9 cellular contexts compared by ENCODE assay signal in genomic region chr5:177592010-177592834, GRCh38. TPM values are rescaled to one million over a fixed set of nuclear protein-coding genes. Genes with fewer than 3 reads are reported as not detected.
DNase-seq lines count a peak whose midpoint lies in the region; ATAC-seq, FAIRE-seq and TF ChIP-seq lines count a peak whose summit lies in the region.
"Had no signal": no experiment of that assay in that cellular context is flagged by ENCODE, and none has a peak within 500 bp of the region (broad histone marks: within the 10 kb centered on the region; RNA-seq: fewer than 3 reads in every experiment).

Gene TMED9, plus strand, starts transcription at chr5:177592203. Its CDS starts 12 bp downstream, at chr5:177592215.

- peak; percentile 34 for FAIRE-seq in HepG2 (lab: Jason Lieb, UNC)
- FAIRE-seq: endometrium had no signal

- H3K4me3 ChIP-seq in HepG2 (replicated peaks in 1 of 3; ENCODE audit: insufficient read depth in 1 of 3, low read depth in 2 of 3, low read length in 3 of 3) = peak within 1 kb of the TSS; percentile 93 to 97 (median 95)

- TF ChIP-seq RAD21 in HepG2 (CRISPR knock-in tag; IDR thresholded peaks at IDR 0.05) = no peak; the same call in 1 of the 2 replicates

- intact Hi-C loops in HepG2 (cut with micrococcal nuclease; ENCODE audit: unreplicated experiment) = loop anchor here (5.0 kb wide), 1 partner anchor 45 kb away; no protein-coding TSS in a partner anchor

- peaks cover 41% of the 10 kb centered on the region for H3K4me1 ChIP-seq in HepG2 (ENCODE audit: insufficient read depth, low read length)

- H3K36me3 ChIP-seq in HepG2 (replicated peaks in 1 of 2; ENCODE audit: control insufficient read depth in 1 of 2, insufficient read depth in 2 of 2, low read length in 2 of 2) = peaks cover 24 to 34% of the 10 kb centered on the region in 2 experiments

- 3% methylated on average over 38 of the region's 71 CpGs for WGBS in HepG2 (ENCODE audit: low lambda C conversion rate)

- CTCF ChIA-PET in HepG2 (lab: Yijun Ruan, JAX; ENCODE audit: low intra/inter-chr PET ratio, low total read pairs) = no interaction called here

- H3K9me3 ChIP-seq in HepG2 (ENCODE audit: low read length) = no peaks in the 10 kb centered on the region

- H2AFZ ChIP-seq in HepG2 (ENCODE audit: low read length) = peak within 1 kb of the TSS; percentile 22

- TF ChIP-seq EP300 in HepG2 (IDR thresholded peaks at IDR 0.05; ENCODE audit: low read depth in 2 of 2, low read length in 2 of 2) (no peak), HepG2 (CRISPR knock-in tag; IDR thresholded peaks at IDR 0.05; ENCODE audit: borderline replicate concordance) (no peak)

- TF ChIP-seq POLR2A in GM18951 (IDR thresholded peaks at IDR 0.05; ENCODE audit: extremely low read depth, insufficient read depth, insufficient read length) = peak; percentile 97
- peak; percentile 94 to 97 for TF ChIP-seq POLR2A in HepG2 (IDR thresholded peaks at IDR 0.05; ENCODE audit: insufficient read depth in 1 of 2, low read depth in 2 of 2, low read length in 2 of 2)

- POLR2A ChIA-PET in HepG2 (lab: Yijun Ruan, JAX) = interaction anchor here (0.9 to 2.0 kb wide), 6 partner anchors 15 to 95 kb away, joined by 3 to 12 read pairs (median 4); partner anchors contain the start of genes DDX41, FAM193B and PDLIM7

- in situ Hi-C loops in GM18951 (cut with MboI; ENCODE audit: low sequenced_read_pairs, unreplicated experiment) = no loop called here
- in situ Hi-C loops in HepG2 (cut with HindIII; ENCODE audit: extremely low pct_ligation_motif_present, low pct_unique_long_range_greater_than_20kb) = no loop called here

- no TSS peak for BruUV-seq in HepG2 (replicated peaks; lab: Mats Ljungman, UMichigan)

- peak within 1 kb of the TSS; percentile 96 for H3K9ac ChIP-seq in HepG2 (ENCODE audit: insufficient read depth, low read depth, low read length)

- peaks cover 20% of the 10 kb centered on the region for H3K79me2 ChIP-seq in HepG2 (ENCODE audit: insufficient read depth, low read length)

- peak within 1 kb of the TSS; percentile 69 for H3K4me2 ChIP-seq in HepG2 (ENCODE audit: low read depth, low read length)

- TF ChIP-seq CTCF in HepG2 (CRISPR knock-in tag; IDR thresholded peaks at IDR 0.05) = peak; percentile 18; the same call in 1 of the 2 replicates

- ATAC-seq in HG03175 (IDR thresholded peaks at IDR 0.05; ENCODE audit: unreplicated experiment) = peak; percentile 92
- ATAC-seq in HepG2 = peak; percentile 95

- H3K27me3 ChIP-seq in HepG2 (ENCODE audit: control insufficient read depth in 1 of 2, insufficient read depth in 2 of 2, low read length in 2 of 2) = no peaks in the 10 kb centered on the region; a peak in 1 of 5 replicates

- peak within 1 kb of the TSS; percentile 74 for H3K27ac ChIP-seq in HepG2 (ENCODE audit: extremely low read length, insufficient read depth, low read length)

- DNase-seq in Ammon's horn (ENCODE audit: low spot score) (peak; percentile 92), NCI-H526 (lab: John Stamatoyannopoulos, UW) (peak; percentile 28 to 88), dermis blood vessel endothelial cell (peak; percentile 90), HepG2 (ENCODE audit: low spot score) (peak; percentile 71)
- DNase-seq in activated CD4-positive, alpha-beta T cell treated with anti-CD3 and anti-CD28 coated beads, Interleukin-2, amount 50 U/mL, for 48 hours = peak; percentile 84 to 87
- DNase-seq in stimulated activated CD4-positive, alpha-beta T cell treated with anti-CD3 and anti-CD28 coated beads, Interleukin-2, amount 100 ng/mL, for 48 hours = peak; percentile 82 to 89

- no peaks in the 10 kb centered on the region for H4K20me1 ChIP-seq in HepG2 (ENCODE audit: insufficient read depth, low read length)

TF ChIP-seq in HepG2, 621 proteins besides CTCF, POLR2A, EP300 and RAD21 (continues in another document):
- TF ChIP-seq ZNF724P (CRISPR knock-in tag; IDR thresholded peaks at IDR 0.05; ENCODE audit: borderline replicate concordance) = peak; percentile 90
- TF ChIP-seq ZBTB25 (CRISPR knock-in tag; IDR thresholded peaks at IDR 0.05) = 0 out of 2 replicates have a peak, but pooled peaks have one; percentile 15
- no peak for TF ChIP-seq IKZF1 (IDR thresholded peaks at IDR 0.05)
- 0 out of 2 replicates have a peak, but pooled peaks have one; percentile 50 for TF ChIP-seq ZNF616 (CRISPR knock-in tag; IDR thresholded peaks at IDR 0.05; ENCODE audit: low read depth)
- no peak for TF ChIP-seq ZNF782 (CRISPR knock-in tag; IDR thresholded peaks at IDR 0.05; ENCODE audit: borderline replicate concordance)
- TF ChIP-seq ZNF24 (IDR thresholded peaks at IDR 0.05) = no peak
- TF ChIP-seq KMT2A (CRISPR knock-in tag; IDR thresholded peaks at IDR 0.05) = peak; percentile 68
- no peak for TF ChIP-seq ZNF549 (CRISPR knock-in tag; IDR thresholded peaks at IDR 0.05)
- peak; percentile 65; the same call in 1 of the 2 replicates for TF ChIP-seq ZNF768 (CRISPR knock-in tag; IDR thresholded peaks at IDR 0.05)
- TF ChIP-seq MAFF (IDR thresholded peaks at IDR 0.05; ENCODE audit: low read depth, low read length) = no peak
- TF ChIP-seq YEATS2 (CRISPR knock-in tag; IDR thresholded peaks at IDR 0.05; ENCODE audit: borderline replicate concordance) = 0 out of 2 replicates have a peak, but pooled peaks have one; percentile 26
- peak; percentile 67 for TF ChIP-seq ZBTB38 (CRISPR knock-in tag; IDR thresholded peaks at IDR 0.05)
- TF ChIP-seq LCORL (IDR thresholded peaks at IDR 0.05) = no peak
- 0 out of 2 replicates have a peak, but pooled peaks have one; percentile 54 for TF ChIP-seq LCORL (CRISPR knock-in tag; IDR thresholded peaks at IDR 0.05)
- TF ChIP-seq ZFYVE20 (CRISPR knock-in tag; IDR thresholded peaks at IDR 0.05; ENCODE audit: borderline replicate concordance, low read depth) = no peak
- TF ChIP-seq TBX2 (CRISPR knock-in tag; IDR thresholded peaks at IDR 0.05; ENCODE audit: borderline replicate concordance) = no peak
- peak; percentile 28; the same call in 1 of the 2 replicates for TF ChIP-seq FOXK1 (CRISPR knock-in tag; IDR thresholded peaks at IDR 0.05; ENCODE audit: borderline replicate concordance, low read depth)
- TF ChIP-seq ZNF503 (CRISPR knock-in tag; IDR thresholded peaks at IDR 0.05) = 0 out of 2 replicates have a peak, but pooled peaks have one; percentile 16

RNA-seq across cellular contexts. Expression of gene TMED9, which starts in this region (rescaled TPM):
- total RNA-seq in dermis blood vessel endothelial cell = 174 and 176 TPM in 2 replicates
- total RNA-seq in HepG2 (2016; rRNA removed; fragmentation: Illumina TruSeq; extraction: Trizol) = 92.1 and 161 TPM in 2 replicates
- 17.9 and 19.9 TPM in 2 replicates for total RNA-seq in HepG2 (2016; cell fraction: cytosol; rRNA removed; fragmentation: Illumina TruSeq; extraction: Trizol; ENCODE audit: low read depth)
- 95.3 and 167 TPM in 2 replicates for total RNA-seq in HepG2 (2016; cell fraction: insoluble cytoplasmic fraction; rRNA removed; fragmentation: Illumina TruSeq; extraction: Trizol)
- 31.2 and 33.3 TPM in 2 replicates for total RNA-seq in HepG2 (2016; cell fraction: membrane; rRNA removed; fragmentation: Illumina TruSeq; extraction: Trizol)
- total RNA-seq in HepG2 (2016; cell fraction: nucleus; rRNA removed; fragmentation: Illumina TruSeq; extraction: Trizol) = 146 and 166 TPM in 2 replicates
- 336 and 350 TPM in 2 replicates for polyA plus RNA-seq in HepG2 (2011; rRNA removed)
- 325 and 399 TPM in 2 replicates for polyA plus RNA-seq in HepG2 (2011; cell fraction: cytosol; rRNA removed)
- polyA plus RNA-seq in HepG2 (2011; cell fraction: nucleus; rRNA removed) = 117 and 142 TPM in 2 replicates
- polyA plus RNA-seq in HepG2 (2012) = 178 and 218 TPM in 2 replicates
- 22.9 and 25.6 TPM in 2 replicates for polyA plus RNA-seq in HepG2 (2016; cell fraction: cytosol; fragmentation: Illumina TruSeq; extraction: Trizol; ENCODE audit: low read depth)
- polyA plus RNA-seq in HepG2 (2016; cell fraction: insoluble cytoplasmic fraction; fragmentation: Illumina TruSeq; extraction: Trizol; ENCODE audit: low read depth) = 127 and 128 TPM in 2 replicates
- 35.4 and 42.5 TPM in 2 replicates for polyA plus RNA-seq in HepG2 (2016; cell fraction: membrane; fragmentation: Illumina TruSeq; extraction: Trizol; ENCODE audit: low read depth)
- 348 and 359 TPM in 2 replicates for polyA plus RNA-seq in HepG2 (2016; cell fraction: nucleus; fragmentation: Illumina TruSeq; extraction: Trizol; ENCODE audit: insufficient read depth, low read depth)
- polyA minus RNA-seq in HepG2 (2011; rRNA and poly(A)+ RNA removed; ENCODE audit: low replicate concordance) = 179 and 310 TPM in 2 replicates
- polyA minus RNA-seq in HepG2 (2011; cell fraction: cytosol; rRNA and poly(A)+ RNA removed) = 92.6 and 98.1 TPM in 2 replicates
- 66.8 and 67.1 TPM in 2 replicates for polyA minus RNA-seq in HepG2 (2011; cell fraction: nucleus; rRNA and poly(A)+ RNA removed)

Comparison
In these comparisons a context has a peak if more than half of its experiments do, and no peak if none do; other contexts are left out.
1. Peak in every context shown above with its lines: DNase-seq, ATAC-seq, H3K4me3 ChIP-seq and H3K27ac ChIP-seq.